Comparison of ENCODE assay signal across 10 cellular contexts in the genomic region with DNA sequence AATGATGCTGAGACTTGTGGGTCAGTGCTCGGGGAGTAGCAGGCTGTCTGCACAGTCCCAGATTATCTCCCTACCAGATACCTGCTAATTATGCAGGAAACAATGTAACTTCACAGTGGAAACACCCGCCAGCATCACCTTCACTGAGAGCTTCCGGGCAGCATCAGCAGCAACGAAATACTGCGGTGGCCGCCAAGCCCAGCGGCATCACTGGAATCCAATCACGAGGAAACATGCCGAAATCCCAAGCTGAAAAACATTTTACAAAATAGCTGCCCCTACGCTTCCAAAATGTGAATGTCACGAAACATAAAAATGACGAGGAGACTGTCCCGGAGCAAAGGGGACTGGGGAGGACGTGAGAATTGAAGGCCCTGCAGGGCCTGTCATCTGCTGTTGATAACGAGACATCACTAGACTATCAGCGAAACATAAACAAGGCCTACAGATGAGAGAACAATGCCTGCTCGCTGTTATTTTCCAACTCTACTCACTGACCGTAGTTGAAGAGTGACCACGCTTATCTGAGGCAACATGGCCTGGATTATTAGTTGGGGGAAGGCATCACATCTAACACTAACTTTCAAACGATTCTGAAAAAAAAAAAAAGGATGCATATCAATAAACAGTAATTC.
DNase-seq lines count a peak whose midpoint lies in the region; ATAC-seq and TF ChIP-seq lines count a peak whose summit lies in the region.
"Had no signal": no experiment of that assay in that cellular context is flagged by ENCODE, and none has a peak within 500 bp of the region (broad histone marks: within the 10 kb centered on the region; RNA-seq: fewer than 3 reads in every experiment).

No MANE protein-coding gene starts in this region.

- TF ChIP-seq POLR2A in esophagus squamous epithelium (IDR thresholded peaks at IDR 0.05) (no peak), uterus (IDR thresholded peaks at IDR 0.05) (no peak)

- no peak for DNase-seq in activated naive CD8-positive, alpha-beta T cell treated with anti-CD3 and anti-CD28 coated beads for 36 hours
- no peak for DNase-seq in activated naive CD8-positive, alpha-beta T cell treated with anti-CD3 and anti-CD28 coated beads, Interleukin-2, amount 50 U/mL, for 24 hours
- DNase-seq in esophagus squamous epithelium (lab: John Stamatoyannopoulos, UW), result no peak
- no peak for DNase-seq in natural killer cell treated with Interleukin-12 subunit alpha and Interleukin-12 subunit beta and Interleukin-15 and Interleukin-18, amount 100 ng/mL, for 72 hours (ENCODE audit: low spot score)
- DNase-seq in uterus, result peak in 1 of 2 donors; percentile 15
- no peak for DNase-seq in NCI-H187 (lab: John Stamatoyannopoulos, UW)
- DNase-seq: naive B cell, NCI-H774 had no signal

- no peak for TF ChIP-seq CTCF in esophagus squamous epithelium (IDR thresholded peaks at IDR 0.05)
- TF ChIP-seq CTCF in uterus (IDR thresholded peaks at IDR 0.05), result no peak

- H3K27ac Mint-ChIP-seq in activated naive CD8-positive, alpha-beta T cell treated with anti-CD3 and anti-CD28 coated beads for 36 hours, result peak overlapping the region; percentile 81
- no peak overlapping the region for H3K27ac Mint-ChIP-seq in activated naive CD8-positive, alpha-beta T cell treated with anti-CD3 and anti-CD28 coated beads, Interleukin-2, amount 50 U/mL, for 24 hours
- peak overlapping the region; percentile 79 to 94 for H3K27ac Mint-ChIP-seq in natural killer cell treated with Interleukin-12 subunit alpha and Interleukin-12 subunit beta and Interleukin-15 and Interleukin-18, amount 100 ng/mL, for 72 hours

- WGBS in esophagus squamous epithelium, 2 donors, result 89 to 91% methylated on average over 20 of the region's 20 CpGs

- peaks cover 50% of the 10 kb centered on the region for H3K4me1 Mint-ChIP-seq in activated naive CD8-positive, alpha-beta T cell treated with anti-CD3 and anti-CD28 coated beads for 36 hours
- H3K4me1 Mint-ChIP-seq in activated naive CD8-positive, alpha-beta T cell treated with anti-CD3 and anti-CD28 coated beads, Interleukin-2, amount 50 U/mL, for 24 hours, result peaks cover 69% of the 10 kb centered on the region
- peaks cover 60 to 63% of the 10 kb centered on the region in 2 donors for H3K4me1 Mint-ChIP-seq in natural killer cell treated with Interleukin-12 subunit alpha and Interleukin-12 subunit beta and Interleukin-15 and Interleukin-18, amount 100 ng/mL, for 72 hours (ENCODE audit: low read depth in 2 of 2)

- H3K4me1 ChIP-seq in esophagus squamous epithelium (peaks cover 18 to 65% (median 28%) of the 10 kb centered on the region in 3 donors), uterus (peaks cover 0 to 15% of the 10 kb centered on the region in 2 donors)

- intact Hi-C loops in esophagus squamous epithelium (cut with DNase I), result no loop called here
- intact Hi-C loops in uterus (cut with DNase I; ENCODE audit: low total_unique reads), result no loop called here

- H3K36me3 Mint-ChIP-seq in activated naive CD8-positive, alpha-beta T cell treated with anti-CD3 and anti-CD28 coated beads for 36 hours, result peaks cover 29% of the 10 kb centered on the region
- H3K36me3 Mint-ChIP-seq in activated naive CD8-positive, alpha-beta T cell treated with anti-CD3 and anti-CD28 coated beads, Interleukin-2, amount 50 U/mL, for 24 hours (ENCODE audit: low read depth), result peaks cover 14% of the 10 kb centered on the region
- no peaks in the 10 kb centered on the region for H3K36me3 Mint-ChIP-seq in natural killer cell treated with Interleukin-12 subunit alpha and Interleukin-12 subunit beta and Interleukin-15 and Interleukin-18, amount 100 ng/mL, for 72 hours

- H3K36me3 ChIP-seq in esophagus squamous epithelium (peaks cover 0 to 5% (median 0%) of the 10 kb centered on the region in 3 donors), uterus (no peaks in the 10 kb centered on the region)

- ATAC-seq in activated naive CD8-positive, alpha-beta T cell treated with anti-CD3 and anti-CD28 coated beads, Interleukin-2, amount 50 U/mL, for 24 hours, result no peak
- no peak for ATAC-seq in natural killer cell treated with Interleukin-12 subunit alpha and Interleukin-12 subunit beta and Interleukin-15 and Interleukin-18, amount 100 ng/mL, for 72 hours
- no peak for ATAC-seq in esophagus mucosa
- ATAC-seq in GM18498 (IDR thresholded peaks at IDR 0.05; ENCODE audit: unreplicated experiment), result no peak

- H3K27me3 ChIP-seq in esophagus squamous epithelium, result no peaks in the 10 kb centered on the region
- no peaks in the 10 kb centered on the region for H3K27me3 ChIP-seq in uterus

- H3K4me3 Mint-ChIP-seq in activated naive CD8-positive, alpha-beta T cell treated with anti-CD3 and anti-CD28 coated beads for 36 hours, result no peak overlapping the region
- H3K4me3 Mint-ChIP-seq in activated naive CD8-positive, alpha-beta T cell treated with anti-CD3 and anti-CD28 coated beads, Interleukin-2, amount 50 U/mL, for 24 hours, result no peak overlapping the region
- peak overlapping the region; percentile 77 for H3K4me3 Mint-ChIP-seq in natural killer cell treated with Interleukin-12 subunit alpha and Interleukin-12 subunit beta and Interleukin-15 and Interleukin-18, amount 100 ng/mL, for 72 hours

- no peaks in the 10 kb centered on the region for H3K9me3 ChIP-seq in esophagus squamous epithelium
- H3K9me3 ChIP-seq in uterus, result no peaks in the 10 kb centered on the region

- H3K27me3 Mint-ChIP-seq in activated naive CD8-positive, alpha-beta T cell treated with anti-CD3 and anti-CD28 coated beads for 36 hours, result no peaks in the 10 kb centered on the region
- H3K27me3 Mint-ChIP-seq in activated naive CD8-positive, alpha-beta T cell treated with anti-CD3 and anti-CD28 coated beads, Interleukin-2, amount 50 U/mL, for 24 hours, result no peaks in the 10 kb centered on the region
- no peaks in the 10 kb centered on the region for H3K27me3 Mint-ChIP-seq in natural killer cell treated with Interleukin-12 subunit alpha and Interleukin-12 subunit beta and Interleukin-15 and Interleukin-18, amount 100 ng/mL, for 72 hours
- H3K27me3 Mint-ChIP-seq: naive B cell had no signal

- peak overlapping the region in 3 of 4 donors; percentile 74 to 80 (median 79) for H3K27ac ChIP-seq in esophagus squamous epithelium
- H3K27ac ChIP-seq in uterus, result peak overlapping the region; percentile 86

- H3K9me3 Mint-ChIP-seq in activated naive CD8-positive, alpha-beta T cell treated with anti-CD3 and anti-CD28 coated beads for 36 hours, result peaks cover 8% of the 10 kb centered on the region
- H3K9me3 Mint-ChIP-seq in activated naive CD8-positive, alpha-beta T cell treated with anti-CD3 and anti-CD28 coated beads, Interleukin-2, amount 50 U/mL, for 24 hours, result peaks cover 5% of the 10 kb centered on the region
- H3K9me3 Mint-ChIP-seq in natural killer cell treated with Interleukin-12 subunit alpha and Interleukin-12 subunit beta and Interleukin-15 and Interleukin-18, amount 100 ng/mL, for 72 hours, result no peaks in the 10 kb centered on the region

- no peak overlapping the region for H3K4me3 ChIP-seq in esophagus squamous epithelium
- H3K4me3 ChIP-seq in uterus, result no peak overlapping the region
